ENCODE assay signal across 9 cellular contexts in the genomic region with DNA sequence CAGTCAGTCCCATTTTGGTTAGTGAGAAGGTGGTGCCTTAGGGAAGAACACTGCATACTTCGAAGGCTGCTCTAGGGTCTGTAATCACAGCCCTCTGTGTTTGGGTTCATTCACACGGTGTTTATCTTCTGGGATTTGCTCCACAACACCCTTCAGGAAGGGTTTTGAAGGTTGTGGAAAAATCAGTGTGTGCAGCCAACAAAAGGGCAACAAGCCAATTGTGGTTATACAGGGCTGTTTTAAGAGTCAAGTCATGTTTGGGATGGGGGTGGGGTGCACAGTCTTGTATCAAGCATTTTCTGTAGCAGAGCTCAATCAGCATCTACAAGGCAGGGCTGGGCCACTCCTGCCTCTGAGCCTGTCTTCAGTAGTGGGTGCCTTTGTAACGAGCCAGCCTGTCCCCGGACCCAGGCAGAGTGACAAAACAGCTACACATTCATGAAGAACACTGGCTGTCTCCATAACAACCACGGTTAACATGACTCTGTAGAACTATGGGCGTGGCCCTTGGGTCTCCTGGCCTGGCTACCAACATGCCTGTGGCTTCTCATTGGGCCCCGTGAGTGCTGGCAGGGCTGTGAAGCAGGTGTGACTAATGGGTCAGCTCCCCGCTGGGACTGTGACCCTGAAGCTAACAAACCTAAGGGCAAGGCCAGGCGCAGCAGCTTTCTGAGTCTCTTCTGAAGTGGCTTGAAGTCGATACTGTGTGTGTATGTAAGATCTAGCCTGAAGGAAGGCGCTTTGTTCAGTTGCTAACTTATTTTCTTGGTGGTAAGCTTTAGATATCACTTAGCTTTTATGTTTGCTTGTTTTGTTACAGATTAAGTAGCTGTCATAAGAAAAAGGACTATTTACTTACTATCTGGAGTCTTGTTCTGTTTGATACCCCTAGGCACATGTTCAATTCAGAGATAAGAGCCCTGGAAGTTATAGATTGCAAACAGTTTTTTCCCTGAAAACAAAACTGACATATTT. TPM values are rescaled to one million over a fixed set of nuclear protein-coding genes. Genes with fewer than 3 reads are reported as not detected.
DNase-seq lines count a peak whose midpoint lies in the region; ATAC-seq and TF ChIP-seq lines count a peak whose summit lies in the region.
"Had no signal": no experiment of that assay in that cellular context is flagged by ENCODE, and none has a peak within 500 bp of the region (broad histone marks: within the 10 kb centered on the region; RNA-seq: fewer than 3 reads in every experiment).

No MANE protein-coding gene starts in this region.

- peak overlapping the region; percentile 16 to 92 (median 63) for H3K27ac Mint-ChIP-seq in nephron
- H3K27ac Mint-ChIP-seq: activated naive CD4-positive, alpha-beta T cell treated with anti-CD3 and anti-CD28 coated beads, Interleukin-2, amount 50 U/mL, for 24 hours had no signal

- no peak overlapping the region for H2AK9ac ChIP-seq in IMR-90 (replicated peaks; ENCODE audit: low read depth, low read length, poor library complexity)

- no TSS peak for BruUV-seq in IMR-90 (replicated peaks; lab: Mats Ljungman, UMichigan)

- no peak overlapping the region for H3K9ac ChIP-seq in IMR-90 (ENCODE audit: low read depth, low read length)

- CTCF ChIA-PET in IMR-90 (lab: Yijun Ruan, JAX) = interaction anchor here (0.5 to 1.3 kb wide), 4 partner anchors 11 to 773 kb away, joined by 3 to 4 read pairs (median 3); no protein-coding TSS in a partner anchor

- H3K27ac ChIP-seq in IMR-90 (ENCODE audit: insufficient read depth, low read length) (no peak overlapping the region), RWPE2 (ENCODE audit: poor library complexity, severe bottlenecking) (no peak overlapping the region), spleen (no peak overlapping the region)

- H3K9me3 ChIP-seq in IMR-90 (ENCODE audit: control insufficient read depth, insufficient read depth, low read length) (no peaks in the 10 kb centered on the region), RWPE2 (ENCODE audit: severe bottlenecking) (no peaks in the 10 kb centered on the region), spleen (no peaks in the 10 kb centered on the region)

- H4K5ac ChIP-seq in IMR-90 (ENCODE audit: low read depth, low read length) = no peak overlapping the region; the same call in 1 of the 2 replicates

- no peak overlapping the region for H3K4ac ChIP-seq in IMR-90 (ENCODE audit: low read depth, low read length)

- H2AK5ac ChIP-seq in IMR-90 (ENCODE audit: low read depth, low read length) = no peak overlapping the region

- TF ChIP-seq POLR2A in IMR-90 (IDR thresholded peaks at IDR 0.05; ENCODE audit: low read depth, low read length) (no peak), spleen (IDR thresholded peaks at IDR 0.05) (no peak)

- DNase-seq in AG08395 (ENCODE audit: low spot score) = peak; percentile 73
- DNase-seq in IMR-90 = peak; percentile 74
- DNase-seq in RWPE2 (ENCODE audit: low spot score) = peak; percentile 69
- DNase-seq in fibroblast of pulmonary artery (ENCODE audit: low read depth) = peak; percentile 69
- no peak for DNase-seq in spleen
- DNase-seq in cortex of kidney (lab: John Stamatoyannopoulos, UW) = no peak
- no peak for DNase-seq in stimulated activated CD4-positive, alpha-beta T cell treated with anti-CD3 and anti-CD28 coated beads, Interleukin-2, amount 100 ng/mL, for 24 hours

- dilution Hi-C loops in IMR-90 (cut with HindIII; ENCODE audit: low sequenced_read_pairs, unreplicated experiment) = no loop called here

- H3K79me1 ChIP-seq in IMR-90 (ENCODE audit: low read depth in 1 of 2, low read length in 2 of 2) = no peaks in the 10 kb centered on the region

- H3K36me3 ChIP-seq in IMR-90 (ENCODE audit: control insufficient read depth, insufficient read depth, low read length) (no peaks in the 10 kb centered on the region), RWPE2 (ENCODE audit: low read depth) (no peaks in the 10 kb centered on the region), spleen (no peaks in the 10 kb centered on the region)

- no peak overlapping the region; the same call in 1 of the 2 replicates for H3K4me2 ChIP-seq in IMR-90 (ENCODE audit: low read depth, low read length)

- H3K4me1 ChIP-seq in IMR-90 (ENCODE audit: control insufficient read depth, insufficient read depth, low read length) (peaks cover 4% of the 10 kb centered on the region), RWPE2 (ENCODE audit: insufficient read depth, poor library complexity, severe bottlenecking) (peaks cover 9% of the 10 kb centered on the region), spleen (no peaks in the 10 kb centered on the region)

- no peak overlapping the region for H3K18ac ChIP-seq in IMR-90 (ENCODE audit: low read depth, low read length)

- peaks cover 6% of the 10 kb centered on the region for H3K27me3 Mint-ChIP-seq in nephron (ENCODE audit: low read depth)
- H3K27me3 Mint-ChIP-seq: activated naive CD4-positive, alpha-beta T cell treated with anti-CD3 and anti-CD28 coated beads, Interleukin-2, amount 50 U/mL, for 24 hours had no signal

- no peaks in the 10 kb centered on the region for H3K9me1 ChIP-seq in IMR-90 (ENCODE audit: insufficient read depth, low read length)

- H3K4me3 Mint-ChIP-seq in nephron = peak overlapping the region in 1 of 3 experiments; percentile 14
- H3K4me3 Mint-ChIP-seq: activated naive CD4-positive, alpha-beta T cell treated with anti-CD3 and anti-CD28 coated beads, Interleukin-2, amount 50 U/mL, for 24 hours had no signal

- intact Hi-C loops in IMR-90 (cut with micrococcal nuclease) (no loop called here), spleen (cut with DNase I; ENCODE audit: low total_unique reads) (no loop called here)

- in situ Hi-C loops in IMR-90 (cut with MboI; ENCODE audit: low sequenced_read_pairs) = no loop called here

- no peak overlapping the region for H2BK120ac ChIP-seq in IMR-90 (ENCODE audit: low read depth, low read length)

- WGBS in IMR-90 (ENCODE audit: extremely low coverage in 2 of 2, insufficient read length in 1 of 2), 2 experiments = 0% methylated on average over 1 of the region's 11 CpGs; no CpG with 5 or more reads in 1 of the 2 experiments
- WGBS in spleen, 5 donors = 66 to 76% (median 71%) methylated on average over 10 to 11 of the region's 11 CpGs

- ATAC-seq in IMR-90 (ENCODE audit: low read depth) (peak; percentile 84), RWPE2 (ENCODE audit: low read depth) (peak; percentile 94)

- H3K4me1 Mint-ChIP-seq in nephron = peaks cover 11% of the 10 kb centered on the region
- H3K4me1 Mint-ChIP-seq: activated naive CD4-positive, alpha-beta T cell treated with anti-CD3 and anti-CD28 coated beads, Interleukin-2, amount 50 U/mL, for 24 hours had no signal

- H2BK20ac ChIP-seq in IMR-90 (ENCODE audit: low read depth, low read length) = no peak overlapping the region

- no peak overlapping the region for H4K91ac ChIP-seq in IMR-90 (ENCODE audit: insufficient read depth, low read depth, low read length)

- no peak overlapping the region for H4K8ac ChIP-seq in IMR-90 (ENCODE audit: low read depth in 2 of 2, low read length in 2 of 2)

- TF ChIP-seq CTCF in IMR-90 (conservative IDR thresholded peaks at IDR 0.05; ENCODE audit: low read depth, low read length) (no peak), RWPE2 (IDR thresholded peaks at IDR 0.05; ENCODE audit: poor library complexity, severe bottlenecking) (no peak), fibroblast of pulmonary artery (IDR thresholded peaks at IDR 0.05; ENCODE audit: low read length, missing control alignments) (no peak), nephron (IDR thresholded peaks at IDR 0.05; ENCODE audit: unreplicated experiment in 3 of 3) (no peak), spleen (IDR thresholded peaks at IDR 0.05 in 8 of 11, conservative IDR thresholded peaks at IDR 0.05 in 3 of 11) (no peak)

- no peaks in the 10 kb centered on the region for H3K36me3 Mint-ChIP-seq in nephron (ENCODE audit: low read depth)
- H3K36me3 Mint-ChIP-seq: activated naive CD4-positive, alpha-beta T cell treated with anti-CD3 and anti-CD28 coated beads, Interleukin-2, amount 50 U/mL, for 24 hours had no signal

- H3K27me3 ChIP-seq in IMR-90 (ENCODE audit: control insufficient read depth, insufficient read depth, low read length) = no peaks in the 10 kb centered on the region; the same call in 1 of the 2 replicates
- H3K27me3 ChIP-seq in RWPE2 (ENCODE audit: insufficient read depth, poor library complexity, severe bottlenecking) = no peaks in the 10 kb centered on the region
- no peaks in the 10 kb centered on the region for H3K27me3 ChIP-seq in spleen (replicated peaks in 1 of 7)

- no peak overlapping the region for H3K4me3 ChIP-seq in IMR-90 (ENCODE audit: insufficient read depth, low read depth, low read length)
- no peak overlapping the region for H3K4me3 ChIP-seq in RWPE2 (ENCODE audit: severe bottlenecking)
- H3K4me3 ChIP-seq in fibroblast of pulmonary artery (replicated peaks; ENCODE audit: low read depth, low read length) = no peak overlapping the region
- no peak overlapping the region for H3K4me3 ChIP-seq in spleen

- no peaks in the 10 kb centered on the region for H3K9me3 Mint-ChIP-seq in nephron
- H3K9me3 Mint-ChIP-seq: activated naive CD4-positive, alpha-beta T cell treated with anti-CD3 and anti-CD28 coated beads, Interleukin-2, amount 50 U/mL, for 24 hours had no signal

- no peak overlapping the region for H2BK15ac ChIP-seq in IMR-90 (ENCODE audit: low read depth, low read length)

- TF ChIP-seq RAD21 in IMR-90 (IDR thresholded peaks at IDR 0.05; ENCODE audit: low read length) = no peak

- no peak overlapping the region for H3K14ac ChIP-seq in IMR-90 (replicated peaks; ENCODE audit: low read depth, low read length)

- peak overlapping the region; percentile 39 for H2AFZ ChIP-seq in IMR-90 (replicated peaks; ENCODE audit: low read length, poor library complexity)

- POLR2A ChIA-PET in IMR-90 (lab: Charles Lee; ENCODE audit: unreplicated experiment) = interaction anchor here (0.6 kb wide), 1 partner anchor 61 kb away, joined by 3 read pairs; no protein-coding TSS in a partner anchor

- H3K23ac ChIP-seq in IMR-90 (ENCODE audit: low read depth, low read length) = no peak overlapping the region

- H2BK5ac ChIP-seq in IMR-90 (ENCODE audit: low read depth, low read length, poor library complexity, severe bottlenecking) = no peak overlapping the region

- H3K56ac ChIP-seq in IMR-90 (ENCODE audit: extremely low read depth, insufficient read depth, low read length) = no peak overlapping the region

- no peaks in the 10 kb centered on the region for H4K20me1 ChIP-seq in IMR-90 (ENCODE audit: insufficient read depth, low read length)

TF ChIP-seq in IMR-90, 13 proteins besides CTCF, POLR2A, EP300 and RAD21 (continues in another document):
- TF ChIP-seq SMC3 (IDR thresholded peaks at IDR 0.05; ENCODE audit: low read depth, low read length) (no peak), MAFK (IDR thresholded peaks at IDR 0.05; ENCODE audit: low read depth, low read length) (no peak), MAZ (IDR thresholded peaks at IDR 0.05; ENCODE audit: borderline replicate concordance, low read depth, low read length) (no peak), BHLHE40 (IDR thresholded peaks at IDR 0.05; ENCODE audit: low read depth, low read length) (no peak)

RNA-seq across cellular contexts. Expression of gene GOLM1, which starts 27.9 kb away (rescaled TPM):
- 54.8 and 63.9 TPM in 2 replicates for total RNA-seq in IMR-90 (2012; rRNA removed)
- polyA plus RNA-seq in IMR-90 (2012; rRNA removed) = 46.0 and 59.2 TPM in 2 replicates
- 21.8 and 24.4 TPM in 2 replicates for polyA plus RNA-seq in IMR-90 (2012; cell fraction: cytosol; rRNA removed)
- polyA plus RNA-seq in IMR-90 (2012; cell fraction: nucleus; rRNA removed; ENCODE audit: low replicate concordance) = 9.3 and 26.9 TPM in 2 replicates
- 10 to 100 TPM; 44.5 to 76.3 (median 53.9) TPM for total RNA-seq in spleen
- 10 to 100 TPM in 1 of 3 donors, 1 to 10 TPM in 2; 4.8 to 17.9 (median 6.7) TPM for polyA plus RNA-seq in spleen

Comparison
In these comparisons a context has a peak if more than half of its experiments do, and no peak if none do; other contexts are left out.
1. DNase-seq: peak in AG08395 (single experiment), IMR-90 (single experiment), RWPE2 (single experiment) and fibroblast of pulmonary artery (single experiment); none in spleen (single experiment), cortex of kidney (single experiment) and stimulated activated CD4-positive, alpha-beta T cell treated with anti-CD3 and anti-CD28 coated beads, Interleukin-2, amount 100 ng/mL, for 24 hours (0 of 2).